Comparison of ENCODE assay signal across 18 cellular contexts in genomic region chr17:27513849-27514248, GRCh38. TPM values are rescaled to one million over a fixed set of nuclear protein-coding genes. Genes with fewer than 3 reads are reported as not detected.
DNase-seq lines count a peak whose midpoint lies in the region; ATAC-seq and TF ChIP-seq lines count a peak whose summit lies in the region.
"Had no signal": no experiment of that assay in that cellular context is flagged by ENCODE, and none has a peak within 500 bp of the region (broad histone marks: within the 10 kb centered on the region; RNA-seq: fewer than 3 reads in every experiment).

No MANE protein-coding gene starts in this region.

- in situ Hi-C loops in mammary epithelial cell (cut with MboI; ENCODE audit: low sequenced_read_pairs in 2 of 2) (no loop called here), transverse colon (cut with MboI; ENCODE audit: low pct_ligation_motif_present in 1 of 4, low pct_unique_long_range_greater_than_20kb in 1 of 4, low sequenced_read_pairs in 3 of 4) (loop anchor here in 1 of 4 donors (25.0 kb wide), 1 partner anchor 123 kb away; the partner anchor contains the start of gene LGALS9)

- no peak for ATAC-seq in GM19395 (IDR thresholded peaks at IDR 0.05; ENCODE audit: unreplicated experiment)
- ATAC-seq: PC-3, right lobe of liver had no signal

- H3K4me3 ChIP-seq in breast epithelium (no peak overlapping the region), mammary epithelial cell (replicated peaks in 1 of 3; ENCODE audit: insufficient read depth in 1 of 3, low read depth in 2 of 3, low read length in 3 of 3) (no peak overlapping the region), dorsolateral prefrontal cortex (peak overlapping the region in 24 of 59 donors; percentile 2 to 46 (median 20)), transverse colon (no peak overlapping the region)
- H3K4me3 ChIP-seq: right lobe of liver, SJCRH30 had no signal

- H3K27ac ChIP-seq in breast epithelium: peak overlapping the region; percentile 43
- H3K27ac ChIP-seq in mammary epithelial cell (ENCODE audit: insufficient read depth, low read depth, low read length): no peak overlapping the region
- H3K27ac ChIP-seq in dorsolateral prefrontal cortex: peak overlapping the region; percentile 20 to 97 (median 88)
- H3K27ac ChIP-seq in transverse colon: peak overlapping the region in 3 of 4 donors; percentile 22 to 46 (median 24)
- H3K27ac ChIP-seq: HL-60, KMS-11, right lobe of liver, SJCRH30 had no signal

- H3K9ac ChIP-seq in mammary epithelial cell (ENCODE audit: insufficient read depth, low read length): no peak overlapping the region
- H3K9ac ChIP-seq: KMS-11 had no signal

- TF ChIP-seq POLR2A in breast epithelium (IDR thresholded peaks at IDR 0.05) (no peak), transverse colon (IDR thresholded peaks at IDR 0.05) (no peak)

- no TSS peak for BruUV-seq in mammary epithelial cell (replicated peaks; lab: Mats Ljungman, UMichigan)

- DNase-seq in breast epithelium (ENCODE audit: low spot score in 2 of 2) (no peak), mammary epithelial cell (no peak), dorsolateral prefrontal cortex (peak in 1 of 10 donors; percentile 60), middle frontal gyrus (ENCODE audit: extremely low spot score, low spot score) (peak; percentile 47), transverse colon (no peak), DMS114 treated with DMSO at 0.1 percent for 48 hours (lab: John Stamatoyannopoulos, UW; ENCODE audit: unreplicated experiment) (no peak), SHP77 treated with DMSO at 0.1 percent for 48 hours (lab: John Stamatoyannopoulos, UW) (no peak)
- DNase-seq: activated CD8-positive, alpha-beta memory T cell treated with anti-CD3 and anti-CD28 coated beads for 24 hours; cerebellar nuclear complex; NCI-H2081; NCI-H524; PC-3; right lobe of liver; stimulated activated naive CD4-positive, alpha-beta T cell had no signal

- intact Hi-C loops in breast epithelium (cut with DNase I; ENCODE audit: low total_unique reads) (no loop called here), mammary epithelial cell (cut with micrococcal nuclease) (no loop called here), dorsolateral prefrontal cortex (cut with DNase I) (no loop called here), transverse colon (cut with DNase I; ENCODE audit: low total_unique reads) (no loop called here)

- no peaks in the 10 kb centered on the region for H3K36me3 ChIP-seq in breast epithelium
- H3K36me3 ChIP-seq in mammary epithelial cell (ENCODE audit: insufficient read depth, low read length): no peaks in the 10 kb centered on the region
- no peaks in the 10 kb centered on the region for H3K36me3 ChIP-seq in transverse colon
- H3K36me3 ChIP-seq: right lobe of liver, SJCRH30 had no signal

- H3K27me3 ChIP-seq in breast epithelium (no peaks in the 10 kb centered on the region), mammary epithelial cell (ENCODE audit: insufficient read depth, low read length) (peaks cover 2% of the 10 kb centered on the region), dorsolateral prefrontal cortex (no peaks in the 10 kb centered on the region), transverse colon (no peaks in the 10 kb centered on the region)
- H3K27me3 ChIP-seq: right lobe of liver, SJCRH30 had no signal

- no peaks in the 10 kb centered on the region for H4K20me1 ChIP-seq in mammary epithelial cell (ENCODE audit: insufficient read depth, low read length)

- WGBS in mammary epithelial cell (ENCODE audit: low coverage, missing lambda C conversion rate): 13% methylated on average over 7 of the region's 8 CpGs
- 79 to 100% methylated on average over 2 to 8 of the region's 8 CpGs for WGBS in transverse colon (ENCODE audit: low coverage in 1 of 2), 2 donors

- CTCF ChIA-PET in mammary epithelial cell (lab: Charles Lee; ENCODE audit: low non-redundant PET): no interaction called here

- H3K4me1 ChIP-seq in breast epithelium (peaks cover 0 to 3% of the 10 kb centered on the region in 2 donors), mammary epithelial cell (ENCODE audit: insufficient read depth, low read length) (peaks cover 7% of the 10 kb centered on the region), transverse colon (peaks cover 0 to 37% (median 16%) of the 10 kb centered on the region in 4 donors)
- H3K4me1 ChIP-seq: right lobe of liver had no signal

- no peaks in the 10 kb centered on the region for H3K79me2 ChIP-seq in mammary epithelial cell (ENCODE audit: insufficient read depth, low read length)

- no peak for TF ChIP-seq EP300 in transverse colon (IDR thresholded peaks at IDR 0.05; ENCODE audit: low read depth)

- dilution Hi-C loops in mammary epithelial cell (cut with HindIII; ENCODE audit: low sequenced_read_pairs): no loop called here

- TF ChIP-seq CTCF in breast epithelium (IDR thresholded peaks at IDR 0.05) (no peak), mammary epithelial cell (conservative IDR thresholded peaks at IDR 0.05 in 1 of 2, IDR thresholded peaks at IDR 0.05 in 1 of 2; ENCODE audit: extremely low read depth in 1 of 2, insufficient read depth in 1 of 2, low read depth in 1 of 2, low read length in 2 of 2) (no peak), dorsolateral prefrontal cortex (IDR thresholded peaks at IDR 0.05 in 54 of 56, conservative IDR thresholded peaks at IDR 0.05 in 2 of 56; ENCODE audit: low read depth in 1 of 56, partially characterized antibody in 56 of 56) (peak in 8 of 56 donors; percentile 5 to 36 (median 18)), transverse colon (IDR thresholded peaks at IDR 0.05) (no peak)

- H2AFZ ChIP-seq in mammary epithelial cell (ENCODE audit: low read depth, low read length): no peak overlapping the region

- no peaks in the 10 kb centered on the region for H3K9me3 ChIP-seq in breast epithelium
- H3K9me3 ChIP-seq in mammary epithelial cell (replicated peaks; ENCODE audit: insufficient read depth, low read length): no peaks in the 10 kb centered on the region
- no peaks in the 10 kb centered on the region for H3K9me3 ChIP-seq in transverse colon
- H3K9me3 ChIP-seq: right lobe of liver, SJCRH30 had no signal

- H3K4me2 ChIP-seq in mammary epithelial cell (ENCODE audit: insufficient read depth, low read depth, low read length): no peak overlapping the region
- H3K4me2 ChIP-seq: KMS-11 had no signal

RNA-seq across cellular contexts. Expression of gene KSR1, which starts 57.6 kb away (rescaled TPM):
- total RNA-seq in breast epithelium: 10 to 100 TPM; 14.1 to 36.4 (median 24.0) TPM
- 1 to 10 TPM; 1.6 to 1.7 TPM for total RNA-seq in mammary epithelial cell
- 0.78 TPM for polyA plus RNA-seq in mammary epithelial cell
- polyA minus RNA-seq in mammary epithelial cell: 6.8 TPM
- total RNA-seq in dorsolateral prefrontal cortex: 100 to 1,000 TPM in 3 of 120 experiments, 10 to 100 TPM in 117; 44.7 to 102 (median 69.9) TPM
- total RNA-seq in transverse colon: 10 to 100 TPM in 3 of 4 donors, 1 to 10 TPM in 1; 8.2 to 55.7 (median 30.9) TPM
